8 cellular contexts compared by ENCODE assay signal in the genomic region with DNA sequence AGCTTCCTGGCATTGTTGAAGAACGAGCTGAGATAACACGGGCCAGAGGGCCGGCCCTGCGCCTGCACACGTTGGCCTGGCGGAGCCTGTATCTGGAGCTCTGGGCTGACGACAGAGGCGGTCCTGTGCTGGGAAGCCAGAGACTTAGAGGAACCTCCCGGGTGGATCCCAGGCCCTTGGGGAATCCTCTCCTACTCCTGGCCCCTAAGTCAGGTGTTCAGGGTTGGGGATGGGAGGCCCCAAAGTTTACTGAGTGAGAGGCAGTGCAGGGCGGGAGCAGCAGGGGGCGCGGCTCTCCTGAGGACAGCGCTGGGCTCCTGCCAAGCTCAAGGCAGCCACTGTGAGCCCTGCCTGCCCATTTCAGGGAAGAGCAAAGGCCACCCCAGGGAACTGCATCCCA. TPM values are rescaled to one million over a fixed set of nuclear protein-coding genes. Genes with fewer than 3 reads are reported as not detected.
DNase-seq lines count a peak whose midpoint lies in the region; ATAC-seq and TF ChIP-seq lines count a peak whose summit lies in the region.

No MANE protein-coding gene starts in this region.

- no peak overlapping the region for H3K4me3 Mint-ChIP-seq in CD8-positive, alpha-beta T cell
- peak overlapping the region in 1 of 5 experiments; percentile 5 for H3K4me3 Mint-ChIP-seq in brain

- H3K27ac Mint-ChIP-seq in CD8-positive, alpha-beta T cell, result no peak overlapping the region
- peak overlapping the region in 1 of 5 experiments; percentile 16 for H3K27ac Mint-ChIP-seq in brain

- no peaks in the 10 kb centered on the region for H3K9me3 Mint-ChIP-seq in CD8-positive, alpha-beta T cell
- H3K9me3 Mint-ChIP-seq in brain, result peaks cover 0 to 4% (median 0%) of the 10 kb centered on the region in 5 experiments

- 40% methylated on average over 13 of the region's 13 CpGs for WGBS in liver

- no peaks in the 10 kb centered on the region for H3K9me3 ChIP-seq in CD8-positive, alpha-beta T cell (ENCODE audit: low read length)
- no peaks in the 10 kb centered on the region for H3K9me3 ChIP-seq in liver (ENCODE audit: control insufficient read depth in 4 of 4, low read length in 3 of 4)
- H3K9me3 ChIP-seq in uterus, result no peaks in the 10 kb centered on the region

- no peak for TF ChIP-seq CTCF in CD8-positive, alpha-beta T cell (IDR thresholded peaks at IDR 0.05)
- peak; percentile 31 to 65 for TF ChIP-seq CTCF in brain (conservative IDR thresholded peaks at IDR 0.05)
- TF ChIP-seq CTCF in liver (IDR thresholded peaks at IDR 0.05; ENCODE audit: low read depth, low read length, missing input control), result peak; percentile 51
- TF ChIP-seq CTCF in uterus (IDR thresholded peaks at IDR 0.05), result peak; percentile 58 to 70 (median 66)

- no peaks in the 10 kb centered on the region for H3K4me1 Mint-ChIP-seq in CD8-positive, alpha-beta T cell (ENCODE audit: low read depth)
- H3K4me1 Mint-ChIP-seq in brain, result peaks cover 32% of the 10 kb centered on the region

- no peaks in the 10 kb centered on the region for H3K4me1 ChIP-seq in CD8-positive, alpha-beta T cell (ENCODE audit: insufficient read depth, low read length)
- H3K4me1 ChIP-seq in liver (ENCODE audit: control insufficient read depth in 4 of 4, insufficient read depth in 4 of 4, low read length in 3 of 4) (peaks cover 0 to 7% (median 0%) of the 10 kb centered on the region in 4 donors), uterus (peaks cover 0 to 12% of the 10 kb centered on the region in 2 donors)

- POLR2A ChIA-PET in CD8-positive, alpha-beta T cell (lab: Charles Lee), result no interaction called here

- H3K36me3 ChIP-seq in CD8-positive, alpha-beta T cell (ENCODE audit: insufficient read depth, low read length), result no peaks in the 10 kb centered on the region
- H3K36me3 ChIP-seq in liver (ENCODE audit: control insufficient read depth in 4 of 4, insufficient read depth in 3 of 4, low read depth in 1 of 4, low read length in 3 of 4), result no peaks in the 10 kb centered on the region
- no peaks in the 10 kb centered on the region for H3K36me3 ChIP-seq in uterus

- no peaks in the 10 kb centered on the region for H3K36me3 Mint-ChIP-seq in CD8-positive, alpha-beta T cell
- H3K36me3 Mint-ChIP-seq in brain, result no peaks in the 10 kb centered on the region

- H3K27ac ChIP-seq in CD8-positive, alpha-beta T cell (ENCODE audit: low read depth, low read length), result no peak overlapping the region
- H3K27ac ChIP-seq in liver (ENCODE audit: low read depth in 1 of 2, low read length in 2 of 2) (no peak overlapping the region), uterus (peak overlapping the region in 1 of 2 donors; percentile 6)

- CTCF ChIA-PET in CD8-positive, alpha-beta T cell (lab: Charles Lee), result interaction anchor here (0.8 kb wide), 1 partner anchor 91 kb away, joined by 5 read pairs; no protein-coding TSS in a partner anchor

- TF ChIP-seq RAD21 in liver (IDR thresholded peaks at IDR 0.05), result peak; percentile 62 to 74

- ATAC-seq in CD8-positive, alpha-beta T cell, result peak; percentile 34
- ATAC-seq in GM21423 (IDR thresholded peaks at IDR 0.05; ENCODE audit: unreplicated experiment), result peak; percentile 58
- no peak for ATAC-seq in HG02588 (IDR thresholded peaks at IDR 0.05; ENCODE audit: unreplicated experiment)

- no peak for TF ChIP-seq POLR2A in uterus (IDR thresholded peaks at IDR 0.05)

- H3K27me3 Mint-ChIP-seq in CD8-positive, alpha-beta T cell (ENCODE audit: low read depth), result peaks cover 21% of the 10 kb centered on the region
- H3K27me3 Mint-ChIP-seq in brain, result peaks cover 39% of the 10 kb centered on the region

- no peak for DNase-seq in CD8-positive, alpha-beta T cell
- DNase-seq in NOMO-1 treated with dmso at 0.1 percent for 144 hours (lab: John Stamatoyannopoulos, UW; ENCODE audit: unreplicated experiment) (peak; percentile 8), uterus (peak; percentile 71 to 74), DMS153 (lab: John Stamatoyannopoulos, UW) (no peak)

- no peaks in the 10 kb centered on the region for H3K27me3 ChIP-seq in CD8-positive, alpha-beta T cell (ENCODE audit: insufficient read depth, low read length)
- peaks cover 0 to 10% (median 3%) of the 10 kb centered on the region in 4 donors for H3K27me3 ChIP-seq in liver (ENCODE audit: control insufficient read depth in 4 of 4, insufficient read depth in 4 of 4, low read length in 3 of 4)
- no peaks in the 10 kb centered on the region for H3K27me3 ChIP-seq in uterus

- intact Hi-C loops in CD8-positive, alpha-beta T cell (cut with DNase I, micrococcal nuclease), result no loop called here
- intact Hi-C loops in uterus (cut with DNase I; ENCODE audit: low total_unique reads), result no loop called here

- no peak overlapping the region for H3K9ac ChIP-seq in liver (ENCODE audit: low read depth in 1 of 2, low read length in 2 of 2)

- no peak overlapping the region for H3K4me3 ChIP-seq in CD8-positive, alpha-beta T cell (ENCODE audit: low read depth, low read length)
- H3K4me3 ChIP-seq in liver (ENCODE audit: low read depth in 1 of 3, low read length in 3 of 3), result no peak overlapping the region
- no peak overlapping the region for H3K4me3 ChIP-seq in uterus

TF ChIP-seq in liver, 16 proteins besides CTCF, POLR2A, EP300 and RAD21:
- TF ChIP-seq EGR1 (IDR thresholded peaks at IDR 0.05; ENCODE audit: low read depth in 2 of 2), result no peak

RNA-seq across cellular contexts. Expression of gene HTRA3, which starts 2.5 kb away (rescaled TPM):
- not detected for total RNA-seq in CD8-positive, alpha-beta T cell
- 1.6 TPM for polyA plus RNA-seq in brain (ENCODE audit: insufficient read depth, low read depth, low replicate concordance)
- total RNA-seq in liver, result 1 to 10 TPM; 1.0 to 1.2 TPM
- polyA plus RNA-seq in liver, result 1 to 10 TPM in 1 of 2 donors, under 1 TPM in 1; 0.36 to 1.1 TPM
- total RNA-seq in uterus, result 10 to 100 TPM; 22.8 to 65.3 (median 29.5) TPM

Comparison
In these comparisons a context has a peak if more than half of its experiments do, and no peak if none do; other contexts are left out.
1. DNase-seq: peak in NOMO-1 treated with dmso at 0.1 percent for 144 hours (single experiment) and uterus (2 of 2); none in CD8-positive, alpha-beta T cell (0 of 7) and DMS153 (single experiment).
2. RNA of gene HTRA3, which starts 2.5 kb away (total RNA-seq): 22.8 to 65.3 TPM in uterus; 1.0 to 1.2 TPM in liver and not detected in CD8-positive, alpha-beta T cell; every median in the first group is over 10 times any median in the second.